Comparison of ENCODE assay signal across 9 cellular contexts in genomic region chr3:19717736-19718135, GRCh38.
"Had no signal": no experiment of that assay in that cellular context is flagged by ENCODE, and none has a peak within 500 bp of the region (broad histone marks: within the 10 kb centered on the region; RNA-seq: fewer than 3 reads in every experiment).

No MANE protein-coding gene starts in this region.

- H3K27ac ChIP-seq: GM23248 had no signal

- FAIRE-seq: HTR-8/SVneo, K562 had no signal

- DNase-seq: GM23248, GOT3, H7, HFFc6, IMR-90, KG1 had no signal

- ATAC-seq: HCT116, K562 had no signal
